In genomic region chr20:45095753-45096371, GRCh38 we compare ENCODE assay signal across 1 cellular context.
TF ChIP-seq lines count a peak whose summit lies in the region.

No MANE protein-coding gene starts in this region.

TF ChIP-seq in GM23338, 12 proteins besides CTCF, POLR2A, EP300 and RAD21 (continued from another document):
- TF ChIP-seq ZNF462 (CRISPR knock-in tag; IDR thresholded peaks at IDR 0.05) (no peak), STAT1 (IDR thresholded peaks at IDR 0.05; ENCODE audit: unreplicated experiment) (no peak), NANOG (IDR thresholded peaks at IDR 0.05; ENCODE audit: borderline replicate concordance) (no peak), REST (IDR thresholded peaks at IDR 0.05; ENCODE audit: unreplicated experiment) (no peak)
